Comparison of ENCODE assay signal across 2 cellular contexts in the genomic region with DNA sequence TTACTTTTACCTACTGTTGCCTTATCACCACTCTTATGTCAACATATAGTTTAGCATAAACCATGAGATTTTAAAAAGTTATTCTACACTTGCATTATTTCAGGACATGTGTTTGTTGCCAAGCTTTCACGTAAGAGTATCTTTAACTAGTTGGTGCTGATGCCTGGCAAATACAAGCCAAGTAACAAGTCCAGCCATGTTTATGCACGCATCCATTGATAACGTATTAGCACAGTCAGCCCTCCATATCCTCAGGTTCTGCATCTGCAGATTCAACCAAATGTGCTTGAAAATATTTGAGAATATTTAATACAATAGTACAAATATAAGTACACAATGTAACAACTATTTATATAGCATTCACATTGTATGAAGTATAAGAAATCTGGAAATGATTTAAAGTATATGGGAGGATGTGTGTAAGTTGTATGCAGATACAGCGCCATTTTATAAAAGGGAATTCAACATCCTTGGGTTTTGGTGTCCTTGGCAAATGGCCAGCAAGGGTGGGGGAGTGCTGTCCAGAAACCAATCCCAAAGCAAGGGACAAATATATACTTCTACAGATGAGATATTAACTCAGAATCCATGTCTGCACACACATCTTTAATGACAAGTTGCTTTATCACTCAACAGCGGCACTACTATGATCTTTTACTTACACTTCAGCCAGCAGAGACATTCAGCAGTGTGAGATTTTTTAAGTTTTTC.
TF ChIP-seq lines count a peak whose summit lies in the region.

No MANE protein-coding gene starts in this region.

TF ChIP-seq in SK-N-SH, 30 proteins besides CTCF, POLR2A, EP300 and RAD21:
- TF ChIP-seq ZBTB33 (IDR thresholded peaks at IDR 0.05; ENCODE audit: borderline replicate concordance, low read depth) (no peak), NFIC (IDR thresholded peaks at IDR 0.05; ENCODE audit: borderline replicate concordance) (peak; percentile 34; the same call in 1 of the 2 replicates), RXRA (IDR thresholded peaks at IDR 0.05; ENCODE audit: borderline replicate concordance, low read depth) (no peak), RCOR1 (IDR thresholded peaks at IDR 0.05; ENCODE audit: low read length) (no peak)

TF ChIP-seq in SK-N-SH treated with all-trans-retinoic acid at 6 μM for 48 hours, 23 proteins besides CTCF, POLR2A, EP300 and RAD21 (continued from another document):
- TF ChIP-seq, protein P1, sequence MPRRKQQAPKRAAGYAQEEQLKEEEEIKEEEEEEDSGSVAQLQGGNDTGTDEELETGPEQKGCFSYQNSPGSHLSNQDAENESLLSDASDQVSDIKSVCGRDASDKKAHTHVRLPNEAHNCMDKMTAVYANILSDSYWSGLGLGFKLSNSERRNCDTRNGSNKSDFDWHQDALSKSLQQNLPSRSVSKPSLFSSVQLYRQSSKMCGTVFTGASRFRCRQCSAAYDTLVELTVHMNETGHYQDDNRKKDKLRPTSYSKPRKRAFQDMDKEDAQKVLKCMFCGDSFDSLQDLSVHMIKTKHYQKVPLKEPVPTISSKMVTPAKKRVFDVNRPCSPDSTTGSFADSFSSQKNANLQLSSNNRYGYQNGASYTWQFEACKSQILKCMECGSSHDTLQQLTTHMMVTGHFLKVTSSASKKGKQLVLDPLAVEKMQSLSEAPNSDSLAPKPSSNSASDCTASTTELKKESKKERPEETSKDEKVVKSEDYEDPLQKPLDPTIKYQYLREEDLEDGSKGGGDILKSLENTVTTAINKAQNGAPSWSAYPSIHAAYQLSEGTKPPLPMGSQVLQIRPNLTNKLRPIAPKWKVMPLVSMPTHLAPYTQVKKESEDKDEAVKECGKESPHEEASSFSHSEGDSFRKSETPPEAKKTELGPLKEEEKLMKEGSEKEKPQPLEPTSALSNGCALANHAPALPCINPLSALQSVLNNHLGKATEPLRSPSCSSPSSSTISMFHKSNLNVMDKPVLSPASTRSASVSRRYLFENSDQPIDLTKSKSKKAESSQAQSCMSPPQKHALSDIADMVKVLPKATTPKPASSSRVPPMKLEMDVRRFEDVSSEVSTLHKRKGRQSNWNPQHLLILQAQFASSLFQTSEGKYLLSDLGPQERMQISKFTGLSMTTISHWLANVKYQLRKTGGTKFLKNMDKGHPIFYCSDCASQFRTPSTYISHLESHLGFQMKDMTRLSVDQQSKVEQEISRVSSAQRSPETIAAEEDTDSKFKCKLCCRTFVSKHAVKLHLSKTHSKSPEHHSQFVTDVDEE (CRISPR knock-in tag; IDR thresholded peaks at IDR 0.05), result no peak
- no peak for TF ChIP-seq ISL1 (CRISPR knock-in tag; IDR thresholded peaks at IDR 0.05)
- no peak for TF ChIP-seq SNAI2 (CRISPR knock-in tag; IDR thresholded peaks at IDR 0.05)
- TF ChIP-seq ZNF565 (CRISPR knock-in tag; conservative IDR thresholded peaks at IDR 0.05; ENCODE audit: low read depth), result no peak
- TF ChIP-seq GLIS3 (CRISPR knock-in tag; IDR thresholded peaks at IDR 0.05), result no peak
